ENCODE assay signal across 8 cellular contexts in the genomic region with DNA sequence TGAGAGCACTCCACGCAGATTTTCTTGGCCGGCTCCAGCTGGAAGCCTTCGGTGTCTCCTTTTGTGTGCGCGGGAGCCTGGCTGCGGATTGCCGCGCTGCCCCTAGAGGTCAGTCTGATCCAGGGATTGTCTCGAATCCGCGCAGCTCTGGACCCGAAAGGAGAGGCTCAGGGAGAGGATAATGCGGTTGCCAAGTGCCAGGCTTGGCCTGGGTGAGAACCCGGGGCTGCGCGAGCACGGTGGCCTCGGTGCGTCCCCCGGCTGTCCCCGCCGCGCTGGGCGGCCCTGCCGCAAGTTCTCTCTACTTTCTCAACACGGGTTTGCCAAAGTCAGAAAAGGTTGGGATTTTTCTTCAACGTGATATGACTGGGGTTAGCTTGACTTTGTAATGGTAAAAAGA.
DNase-seq lines count a peak whose midpoint lies in the region; ATAC-seq and TF ChIP-seq lines count a peak whose summit lies in the region.

No MANE protein-coding gene starts in this region.

- intact Hi-C loops in left lung (cut with DNase I) = no loop called here

- ATAC-seq in left lung = peak; percentile 98
- ATAC-seq in GM18870 (IDR thresholded peaks at IDR 0.05; ENCODE audit: unreplicated experiment) = no peak

- H3K27me3 ChIP-seq in HAP-1 (ENCODE audit: low read depth) (no peaks in the 10 kb centered on the region), left lung (peaks cover 0 to 17% of the 10 kb centered on the region in 2 donors)

- H3K27ac ChIP-seq in left lung = no peak overlapping the region

- in situ Hi-C loops in HAP-1 (cut with MboI; ENCODE audit: low sequenced_read_pairs) = no loop called here

- H3K4me3 ChIP-seq in HAP-1 (no peak overlapping the region), left lung (no peak overlapping the region)

- peak; percentile 73 for DNase-seq in COLO668 (lab: John Stamatoyannopoulos, UW; ENCODE audit: unreplicated experiment)
- peak; percentile 55 to 78 for DNase-seq in HAP-1 (ENCODE audit: low spot score in 2 of 2)
- DNase-seq in NCI-H526 treated with DMSO at 0.1 percent for 48 hours (lab: John Stamatoyannopoulos, UW) = peak; percentile 71
- DNase-seq in cerebellar cortex (ENCODE audit: low spot score) = peak; percentile 73
- peak; percentile 45 to 83 for DNase-seq in left lung
- DNase-seq in ureter (ENCODE audit: low spot score) = peak; percentile 52
- no peak for DNase-seq in cortex of kidney (lab: John Stamatoyannopoulos, UW)

- no peaks in the 10 kb centered on the region for H3K36me3 ChIP-seq in HAP-1 (replicated peaks)
- H3K36me3 ChIP-seq in left lung = no peaks in the 10 kb centered on the region

- no peaks in the 10 kb centered on the region for H3K4me1 ChIP-seq in HAP-1
- H3K4me1 ChIP-seq in left lung = no peaks in the 10 kb centered on the region

- peak; percentile 36 to 56 for TF ChIP-seq CTCF in left lung (IDR thresholded peaks at IDR 0.05)

- H3K9me3 ChIP-seq in HAP-1 (no peaks in the 10 kb centered on the region), left lung (peaks cover 0 to 5% of the 10 kb centered on the region in 2 donors)
